8 cellular contexts compared by ENCODE assay signal in genomic region chr6:50791900-50792508, GRCh38. TPM values are rescaled to one million over a fixed set of nuclear protein-coding genes. Genes with fewer than 3 reads are reported as not detected.
DNase-seq lines count a peak whose midpoint lies in the region; ATAC-seq and TF ChIP-seq lines count a peak whose summit lies in the region.

No MANE protein-coding gene starts in this region.

- no peaks in the 10 kb centered on the region for H3F3A ChIP-seq in neural cell (ENCODE audit: insufficient read depth, low read length, poor library complexity, severe bottlenecking)

- peaks cover 4 to 8% (median 4%) of the 10 kb centered on the region in 3 donors for H3K27me3 Mint-ChIP-seq in CD14-positive monocyte (ENCODE audit: low read depth in 3 of 3)

- no peaks in the 10 kb centered on the region for H3K27me3 ChIP-seq in neural cell (ENCODE audit: insufficient read depth, low read depth, low read length)

- H3K4me3 ChIP-seq in neural cell (ENCODE audit: low read length) = no peak overlapping the region

- H3K27ac ChIP-seq in neural cell (ENCODE audit: low read length) = no peak overlapping the region

- H3K9ac ChIP-seq in neural cell (ENCODE audit: low read length) = no peak overlapping the region

- H3K4me3 Mint-ChIP-seq in CD14-positive monocyte = no peak overlapping the region

- H4K20me1 ChIP-seq in neural cell (ENCODE audit: insufficient read depth) = no peaks in the 10 kb centered on the region

- H2AFZ ChIP-seq in neural cell (ENCODE audit: low read depth, low read length) = no peak overlapping the region

- H3K36me3 ChIP-seq in neural cell (ENCODE audit: insufficient read depth, low read length) = no peaks in the 10 kb centered on the region

- no peak for TF ChIP-seq EP300 in neural cell (conservative IDR thresholded peaks at IDR 0.05; ENCODE audit: poor library complexity, severe bottlenecking)

- H3K27ac Mint-ChIP-seq in CD14-positive monocyte = no peak overlapping the region

- intact Hi-C loops in CD14-positive monocyte (cut with micrococcal nuclease) = no loop called here

- DNase-seq in CD14-positive monocyte (ENCODE audit: low spot score) = no peak
- DNase-seq in NCI-H82 treated with DMSO at 0.1 percent for 48 hours (lab: John Stamatoyannopoulos, UW; ENCODE audit: unreplicated experiment) = peak; percentile 18
- DNase-seq in dermis microvascular lymphatic vessel endothelial cell (ENCODE audit: low read depth in 2 of 2) = peak; percentile 18 to 50
- no peak for DNase-seq in stimulated activated CD4-positive, alpha-beta T cell treated with anti-CD3 and anti-CD28 coated beads, Interleukin-15, amount 100 ng/mL, for 24 hours

- H3K9me3 Mint-ChIP-seq in CD14-positive monocyte = peaks cover 0 to 2% (median 0%) of the 10 kb centered on the region in 7 donors

- no peaks in the 10 kb centered on the region for H3K9me3 ChIP-seq in neural cell (ENCODE audit: low read length)

- H3K9me2 ChIP-seq in neural cell (ENCODE audit: insufficient read depth, low read length) = no peaks in the 10 kb centered on the region

- H3K79me2 ChIP-seq in neural cell (replicated peaks; ENCODE audit: insufficient read depth, low read length) = no peaks in the 10 kb centered on the region

- ATAC-seq in GM18861 (IDR thresholded peaks at IDR 0.05; ENCODE audit: unreplicated experiment) (peak; percentile 88), HG03432 (IDR thresholded peaks at IDR 0.05; ENCODE audit: unreplicated experiment) (peak; percentile 75), HG02973 (IDR thresholded peaks at IDR 0.05; ENCODE audit: unreplicated experiment) (no peak)

- no peak overlapping the region for H3K4me2 ChIP-seq in neural cell (ENCODE audit: low read length)

- H3K4me1 Mint-ChIP-seq in CD14-positive monocyte = no peaks in the 10 kb centered on the region

- TF ChIP-seq CTCF in CD14-positive monocyte (IDR thresholded peaks at IDR 0.05) = peak; percentile 84
- TF ChIP-seq CTCF in neural cell (IDR thresholded peaks at IDR 0.05; ENCODE audit: poor library complexity, severe bottlenecking) = peak; percentile 82

- H3K36me3 Mint-ChIP-seq in CD14-positive monocyte = no peaks in the 10 kb centered on the region

- peak; percentile 81 for TF ChIP-seq RAD21 in neural cell (conservative IDR thresholded peaks at IDR 0.05)

TF ChIP-seq in neural cell, 6 proteins besides CTCF, POLR2A, EP300 and RAD21:
- TF ChIP-seq SMC3 (conservative IDR thresholded peaks at IDR 0.05; ENCODE audit: poor library complexity) (peak; percentile 86), EZH2 (IDR thresholded peaks at IDR 0.05; ENCODE audit: borderline replicate concordance, insufficient read depth, low read length, poor library complexity, severe bottlenecking) (no peak)

RNA-seq across cellular contexts. Expression of gene TFAP2B, which starts 26.7 kb away (rescaled TPM):
- polyA plus RNA-seq in CD14-positive monocyte (not detected), neural cell (not detected in 2 replicates)
- total RNA-seq in dermis microvascular lymphatic vessel endothelial cell = not detected in 2 replicates
- 0.12 and 0.24 TPM in 2 replicates for polyA minus RNA-seq in neural cell

Comparison
In these comparisons a context has a peak if more than half of its experiments do, and no peak if none do; other contexts are left out.
1. DNase-seq: peak in NCI-H82 treated with DMSO at 0.1 percent for 48 hours (single experiment) and dermis microvascular lymphatic vessel endothelial cell (2 of 2); none in CD14-positive monocyte (single experiment) and stimulated activated CD4-positive, alpha-beta T cell treated with anti-CD3 and anti-CD28 coated beads, Interleukin-15, amount 100 ng/mL, for 24 hours (single experiment).